ENCODE assay signal across 8 cellular contexts in the genomic region with DNA sequence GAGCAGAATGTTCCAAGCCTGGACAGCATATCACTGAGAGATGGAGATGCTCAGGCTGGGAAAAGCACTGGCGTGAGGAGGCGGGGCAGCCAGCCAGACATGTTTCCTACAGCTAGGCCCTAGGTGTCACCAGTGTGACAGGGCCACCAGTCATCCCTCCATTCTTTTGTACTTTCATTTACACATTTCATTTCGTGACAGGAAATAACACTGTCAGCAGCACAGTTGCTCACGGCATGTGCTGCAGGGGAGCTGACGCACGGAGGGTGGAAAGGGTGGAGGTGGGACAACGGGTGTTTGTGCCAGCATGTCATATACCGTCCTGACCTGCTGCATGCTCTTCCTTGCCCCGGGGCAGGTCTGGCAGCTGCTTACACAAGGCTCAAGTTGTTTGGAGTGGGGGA. TPM values are rescaled to one million over a fixed set of nuclear protein-coding genes. Genes with fewer than 3 reads are reported as not detected.
DNase-seq lines count a peak whose midpoint lies in the region; ATAC-seq lines count a peak whose summit lies in the region.

No MANE protein-coding gene starts in this region.

- peaks cover 46 to 50% (median 47%) of the 10 kb centered on the region in 3 donors for H3K4me1 Mint-ChIP-seq in T-cell

- DNase-seq in NCI-H1105 treated with DMSO at 0.1 percent for 48 hours (lab: John Stamatoyannopoulos, UW) (peak; percentile 48), NCI-H1105 (lab: John Stamatoyannopoulos, UW) (no peak), T-cell (peak; percentile 67 to 97 (median 90)), middle frontal gyrus (ENCODE audit: extremely low spot score, low spot score) (no peak), inferior parietal cortex (ENCODE audit: extremely low spot score) (no peak)
- peak; percentile 76 for DNase-seq in activated naive CD8-positive, alpha-beta T cell treated with anti-CD3 and anti-CD28 coated beads, Interleukin-2, amount 50 U/mL, for 16 hours (ENCODE audit: low read depth, low spot score)

- H3K27me3 Mint-ChIP-seq in T-cell = no peaks in the 10 kb centered on the region

- H3K27ac ChIP-seq in skin epidermis = peak overlapping the region in 13 of 21 experiments; percentile 27 to 85 (median 60)

- H3K36me3 Mint-ChIP-seq in T-cell = no peaks in the 10 kb centered on the region

- no peak overlapping the region for H3K4me3 ChIP-seq in skin epidermis

- peak overlapping the region; percentile 59 to 68 (median 62) for H3K4me3 Mint-ChIP-seq in T-cell

- CTCF ChIA-PET in T-cell (lab: Charles Lee) = interaction anchor here (0.5 to 4.2 kb wide), 22 partner anchors 11 to 241 kb away, joined by 3 to 44 read pairs (median 4); a partner anchor contains a TSS

- ATAC-seq in HG03025 (IDR thresholded peaks at IDR 0.05; ENCODE audit: low FRiP score, unreplicated experiment) = peak; percentile 52
- peak; percentile 91 to 96 (median 94) for ATAC-seq in T-cell (replicated peaks in 1 of 4)

- H3K27ac Mint-ChIP-seq in T-cell = peak overlapping the region; percentile 97 to 99

- no peaks in the 10 kb centered on the region for H3K9me3 Mint-ChIP-seq in T-cell

- POLR2A ChIA-PET in T-cell (lab: Charles Lee) = interaction anchor here (1.0 to 2.8 kb wide), 8 partner anchors 10 to 128 kb away, joined by 3 to 13 read pairs (median 6); a partner anchor contains a TSS

RNA-seq across cellular contexts. Expression of a gene that starts 14.8 kb away (rescaled TPM):
- 100 to 1,000 TPM in 2 of 5 donors, 10 to 100 TPM in 3; 82.1 to 285 (median 90.8) TPM for total RNA-seq in T-cell

Comparison
In these comparisons a context has a peak if more than half of its experiments do, and no peak if none do; other contexts are left out.
1. DNase-seq: peak in NCI-H1105 treated with DMSO at 0.1 percent for 48 hours (single experiment), T-cell (34 of 34) and activated naive CD8-positive, alpha-beta T cell treated with anti-CD3 and anti-CD28 coated beads, Interleukin-2, amount 50 U/mL, for 16 hours (single experiment); none in NCI-H1105 (single experiment), middle frontal gyrus (single experiment) and inferior parietal cortex (single experiment).